ENCODE assay signal across 1 cellular context in the genomic region with DNA sequence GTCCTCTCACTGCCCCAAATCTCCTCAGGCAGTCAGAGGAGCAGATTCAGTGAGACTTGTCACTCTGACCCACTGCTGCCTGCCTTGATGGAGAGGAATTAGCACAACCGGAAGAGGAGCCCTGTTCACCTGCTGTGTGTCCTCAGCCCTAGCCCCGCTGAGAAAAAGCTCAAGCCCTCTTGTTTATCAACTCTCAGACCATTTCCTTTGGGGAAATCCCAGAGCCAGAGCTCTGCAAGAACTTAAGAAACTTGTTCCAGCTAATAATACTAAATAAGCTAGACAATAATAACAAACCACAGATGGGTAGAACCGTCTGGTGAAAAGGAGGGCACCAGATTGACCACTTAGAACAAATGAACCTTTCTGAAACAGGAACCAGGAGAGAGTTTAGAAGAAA.
TF ChIP-seq lines count a peak whose summit lies in the region.

No MANE protein-coding gene starts in this region.

TF ChIP-seq in HepG2, 621 proteins besides CTCF, POLR2A, EP300 and RAD21 (continued from another document):
- no peak for TF ChIP-seq SNAPC4 (CRISPR knock-in tag; IDR thresholded peaks at IDR 0.05)
- no peak for TF ChIP-seq RBM39 (IDR thresholded peaks at IDR 0.05; ENCODE audit: low read depth, low read length, poor library complexity, severe bottlenecking)
- TF ChIP-seq, protein P1, sequence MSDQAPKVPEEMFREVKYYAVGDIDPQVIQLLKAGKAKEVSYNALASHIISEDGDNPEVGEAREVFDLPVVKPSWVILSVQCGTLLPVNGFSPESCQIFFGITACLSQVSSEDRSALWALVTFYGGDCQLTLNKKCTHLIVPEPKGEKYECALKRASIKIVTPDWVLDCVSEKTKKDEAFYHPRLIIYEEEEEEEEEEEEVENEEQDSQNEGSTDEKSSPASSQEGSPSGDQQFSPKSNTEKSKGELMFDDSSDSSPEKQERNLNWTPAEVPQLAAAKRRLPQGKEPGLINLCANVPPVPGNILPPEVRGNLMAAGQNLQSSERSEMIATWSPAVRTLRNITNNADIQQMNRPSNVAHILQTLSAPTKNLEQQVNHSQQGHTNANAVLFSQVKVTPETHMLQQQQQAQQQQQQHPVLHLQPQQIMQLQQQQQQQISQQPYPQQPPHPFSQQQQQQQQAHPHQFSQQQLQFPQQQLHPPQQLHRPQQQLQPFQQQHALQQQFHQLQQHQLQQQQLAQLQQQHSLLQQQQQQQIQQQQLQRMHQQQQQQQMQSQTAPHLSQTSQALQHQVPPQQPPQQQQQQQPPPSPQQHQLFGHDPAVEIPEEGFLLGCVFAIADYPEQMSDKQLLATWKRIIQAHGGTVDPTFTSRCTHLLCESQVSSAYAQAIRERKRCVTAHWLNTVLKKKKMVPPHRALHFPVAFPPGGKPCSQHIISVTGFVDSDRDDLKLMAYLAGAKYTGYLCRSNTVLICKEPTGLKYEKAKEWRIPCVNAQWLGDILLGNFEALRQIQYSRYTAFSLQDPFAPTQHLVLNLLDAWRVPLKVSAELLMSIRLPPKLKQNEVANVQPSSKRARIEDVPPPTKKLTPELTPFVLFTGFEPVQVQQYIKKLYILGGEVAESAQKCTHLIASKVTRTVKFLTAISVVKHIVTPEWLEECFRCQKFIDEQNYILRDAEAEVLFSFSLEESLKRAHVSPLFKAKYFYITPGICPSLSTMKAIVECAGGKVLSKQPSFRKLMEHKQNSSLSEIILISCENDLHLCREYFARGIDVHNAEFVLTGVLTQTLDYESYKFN (CRISPR knock-in tag; conservative IDR thresholded peaks at IDR 0.05), result no peak
- no peak for TF ChIP-seq ZNF558 (CRISPR knock-in tag; IDR thresholded peaks at IDR 0.05; ENCODE audit: borderline replicate concordance)
- no peak for TF ChIP-seq WIZ (CRISPR knock-in tag; IDR thresholded peaks at IDR 0.05)
- no peak for TF ChIP-seq KAT7 (CRISPR knock-in tag; IDR thresholded peaks at IDR 0.05; ENCODE audit: borderline replicate concordance)
- no peak for TF ChIP-seq FOXA1 (IDR thresholded peaks at IDR 0.05)
- TF ChIP-seq FOXA1 (CRISPR knock-in tag; IDR thresholded peaks at IDR 0.05), result no peak
- TF ChIP-seq, protein P2, sequence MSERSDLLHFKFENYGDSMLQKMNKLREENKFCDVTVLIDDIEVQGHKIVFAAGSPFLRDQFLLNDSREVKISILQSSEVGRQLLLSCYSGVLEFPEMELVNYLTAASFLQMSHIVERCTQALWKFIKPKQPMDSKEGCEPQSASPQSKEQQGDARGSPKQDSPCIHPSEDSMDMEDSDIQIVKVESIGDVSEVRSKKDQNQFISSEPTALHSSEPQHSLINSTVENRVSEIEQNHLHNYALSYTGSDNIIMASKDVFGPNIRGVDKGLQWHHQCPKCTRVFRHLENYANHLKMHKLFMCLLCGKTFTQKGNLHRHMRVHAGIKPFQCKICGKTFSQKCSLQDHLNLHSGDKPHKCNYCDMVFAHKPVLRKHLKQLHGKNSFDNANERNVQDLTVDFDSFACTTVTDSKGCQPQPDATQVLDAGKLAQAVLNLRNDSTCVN (CRISPR knock-in tag; IDR thresholded peaks at IDR 0.05; ENCODE audit: borderline replicate concordance), result no peak
- TF ChIP-seq, protein P3, sequence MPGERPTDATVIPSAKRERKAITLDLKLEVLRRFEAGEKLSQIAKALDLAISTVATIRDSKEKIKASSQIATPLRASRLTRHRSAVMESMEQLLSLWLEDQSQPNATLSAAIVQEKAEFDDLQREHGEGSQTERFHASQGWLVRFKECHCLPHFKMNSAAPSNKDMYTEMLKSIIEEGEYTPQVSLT (CRISPR knock-in tag; IDR thresholded peaks at IDR 0.05; ENCODE audit: borderline replicate concordance, low read depth), result no peak
- no peak for TF ChIP-seq SRSF9 (IDR thresholded peaks at IDR 0.05; ENCODE audit: borderline replicate concordance, insufficient read depth, low read depth, low read length, poor library complexity, severe bottlenecking)
- no peak for TF ChIP-seq JUND (CRISPR knock-in tag; IDR thresholded peaks at IDR 0.05)
- no peak for TF ChIP-seq PREB (CRISPR knock-in tag; IDR thresholded peaks at IDR 0.05)
- TF ChIP-seq ZNF329 (CRISPR knock-in tag; IDR thresholded peaks at IDR 0.05; ENCODE audit: low read depth), result no peak
- TF ChIP-seq ZNF496 (CRISPR knock-in tag; IDR thresholded peaks at IDR 0.05; ENCODE audit: insufficient replicate concordance), result no peak
- TF ChIP-seq ZNF326 (CRISPR knock-in tag; IDR thresholded peaks at IDR 0.05; ENCODE audit: borderline replicate concordance), result no peak
- no peak for TF ChIP-seq CCDC6 (CRISPR knock-in tag; IDR thresholded peaks at IDR 0.05)
- TF ChIP-seq, protein P4, sequence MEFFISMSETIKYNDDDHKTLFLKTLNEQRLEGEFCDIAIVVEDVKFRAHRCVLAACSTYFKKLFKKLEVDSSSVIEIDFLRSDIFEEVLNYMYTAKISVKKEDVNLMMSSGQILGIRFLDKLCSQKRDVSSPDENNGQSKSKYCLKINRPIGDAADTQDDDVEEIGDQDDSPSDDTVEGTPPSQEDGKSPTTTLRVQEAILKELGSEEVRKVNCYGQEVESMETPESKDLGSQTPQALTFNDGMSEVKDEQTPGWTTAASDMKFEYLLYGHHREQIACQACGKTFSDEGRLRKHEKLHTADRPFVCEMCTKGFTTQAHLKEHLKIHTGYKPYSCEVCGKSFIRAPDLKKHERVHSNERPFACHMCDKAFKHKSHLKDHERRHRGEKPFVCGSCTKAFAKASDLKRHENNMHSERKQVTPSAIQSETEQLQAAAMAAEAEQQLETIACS (CRISPR knock-in tag; IDR thresholded peaks at IDR 0.05), result no peak
- no peak for TF ChIP-seq SP140L (CRISPR knock-in tag; IDR thresholded peaks at IDR 0.05; ENCODE audit: borderline replicate concordance)
TF ChIP-seq in HepG2: peak in this region for 0.
